In the genomic region with DNA sequence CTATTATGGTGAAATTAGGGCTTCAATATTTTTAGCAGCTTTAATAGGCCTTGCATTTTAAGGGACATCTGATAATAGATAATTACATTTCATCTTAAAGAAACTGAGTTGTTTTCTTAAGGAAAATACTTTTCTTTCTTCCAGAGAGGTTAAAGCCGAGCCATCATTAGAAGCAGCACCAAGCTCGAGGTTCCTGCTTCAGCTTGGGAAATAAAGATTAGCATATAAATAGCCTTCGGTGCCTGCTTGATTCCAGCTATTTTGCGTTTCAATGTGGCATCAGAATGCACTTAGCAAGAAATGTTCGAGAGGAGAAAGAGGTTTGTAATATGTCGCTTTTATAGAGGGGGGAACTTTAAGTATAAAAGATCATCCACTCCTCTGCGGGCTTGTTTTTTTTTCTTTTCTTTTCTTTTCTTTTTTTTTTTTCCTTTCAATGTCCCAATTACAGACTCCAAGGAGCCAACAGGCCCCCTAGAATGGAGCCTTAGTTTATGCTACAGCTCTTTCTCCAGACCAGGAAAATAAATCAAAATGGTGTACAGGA, we compare ENCODE assay signal across 13 cellular contexts.
DNase-seq lines count a peak whose midpoint lies in the region; ATAC-seq and TF ChIP-seq lines count a peak whose summit lies in the region.
"Had no signal": no experiment of that assay in that cellular context is flagged by ENCODE, and none has a peak within 500 bp of the region (broad histone marks: within the 10 kb centered on the region; RNA-seq: fewer than 3 reads in every experiment).

No MANE protein-coding gene starts in this region.

- no peaks in the 10 kb centered on the region for H3K9me2 ChIP-seq in GM23338 (ENCODE audit: insufficient read depth)

- peaks cover 19% of the 10 kb centered on the region; the same call in 2 of the 3 replicates for H3K36me3 Mint-ChIP-seq in GM23338 (ENCODE audit: low read depth)
- no peaks in the 10 kb centered on the region for H3K36me3 Mint-ChIP-seq in Caco-2 (ENCODE audit: insufficient read depth, unreplicated experiment)
- H3K36me3 Mint-ChIP-seq: stimulated activated effector memory CD8-positive, alpha-beta T cell treated with anti-CD3 and anti-CD28 coated beads, Interleukin-12 subunit alpha, Interleukin-12 subunit beta, amount 100 ng/mL, for 72 hours had no signal

- H3K27ac ChIP-seq in GM23338 (ENCODE audit: low read depth): peak overlapping the region; percentile 2
- H3K27ac ChIP-seq in testis: no peak overlapping the region
- H3K27ac ChIP-seq: C4-2B had no signal

- no peaks in the 10 kb centered on the region for H3K9me3 ChIP-seq in testis
- H3K9me3 ChIP-seq in Caco-2: no peaks in the 10 kb centered on the region

- no peaks in the 10 kb centered on the region for H3K79me2 ChIP-seq in GM23338 (replicated peaks; ENCODE audit: insufficient read depth)

- POLR2A ChIA-PET in Caco-2 (lab: Charles Lee): no interaction called here

- H3K4me1 Mint-ChIP-seq in GM23338: peaks cover 43% of the 10 kb centered on the region
- H3K4me1 Mint-ChIP-seq in Caco-2 (ENCODE audit: low read depth, unreplicated experiment): no peaks in the 10 kb centered on the region
- H3K4me1 Mint-ChIP-seq: activated naive CD8-positive, alpha-beta T cell treated with anti-CD3 and anti-CD28 coated beads, Interleukin-2, amount 10 ng/mL, durations not matched to agents 7 days and 5 days; stimulated activated effector memory CD8-positive, alpha-beta T cell treated with anti-CD3 and anti-CD28 coated beads, Interleukin-12 subunit alpha, Interleukin-12 subunit beta, amount 100 ng/mL, for 72 hours had no signal

- H2AFZ ChIP-seq in GM23338: no peak overlapping the region

- DNase-seq in GM23338 (ENCODE audit: low spot score): peak; percentile 86
- DNase-seq in cerebellar cortex (ENCODE audit: low spot score): peak; percentile 3
- DNase-seq in iPS-NIHi11 (ENCODE audit: low spot score): peak; percentile 38
- DNase-seq in putamen (ENCODE audit: low spot score): peak; percentile 21
- DNase-seq in testis: no peak
- DNase-seq in mesenteric fat pad (ENCODE audit: low spot score): no peak
- no peak for DNase-seq in Caco-2
- DNase-seq: activated naive CD8-positive, alpha-beta T cell treated with anti-CD3 and anti-CD28 coated beads, Interleukin-2, amount 10 ng/mL, durations not matched to agents 7 days and 5 days; activated T-cell treated with anti-CD3 and anti-CD28 coated beads, Interleukin-2, amount 50 U/mL, for 4 hours; SHP77 had no signal

- H4K20me1 ChIP-seq in GM23338 (replicated peaks; ENCODE audit: insufficient read depth): no peaks in the 10 kb centered on the region

- H3K27me3 Mint-ChIP-seq in GM23338 (ENCODE audit: insufficient read depth, low read depth, poor library complexity): peaks cover 8% of the 10 kb centered on the region
- H3K27me3 Mint-ChIP-seq in Caco-2 (ENCODE audit: insufficient read depth, unreplicated experiment): peaks cover 7% of the 10 kb centered on the region

- H3K4me2 ChIP-seq in GM23338: peak overlapping the region; percentile 62

- TF ChIP-seq CTCF in GM23338 (conservative IDR thresholded peaks at IDR 0.05; ENCODE audit: low read depth in 2 of 2): no peak
- no peak for TF ChIP-seq CTCF in testis (IDR thresholded peaks at IDR 0.05)
- TF ChIP-seq CTCF in Caco-2 (IDR thresholded peaks at IDR 0.05; ENCODE audit: insufficient read depth in 1 of 2, low read depth in 1 of 2, low read length in 1 of 2, severe bottlenecking in 1 of 2, unreplicated experiment in 1 of 2): no peak

- H3K27ac Mint-ChIP-seq in GM23338: peak overlapping the region; percentile 94
- no peak overlapping the region for H3K27ac Mint-ChIP-seq in Caco-2 (ENCODE audit: unreplicated experiment)
- H3K27ac Mint-ChIP-seq: activated naive CD8-positive, alpha-beta T cell treated with anti-CD3 and anti-CD28 coated beads, Interleukin-2, amount 10 ng/mL, durations not matched to agents 7 days and 5 days; stimulated activated effector memory CD8-positive, alpha-beta T cell treated with anti-CD3 and anti-CD28 coated beads, Interleukin-12 subunit alpha, Interleukin-12 subunit beta, amount 100 ng/mL, for 72 hours had no signal

- no peak for TF ChIP-seq POLR2A in testis (IDR thresholded peaks at IDR 0.05)

- H3K4me3 ChIP-seq in GM23338 (peak overlapping the region; percentile 35), testis (no peak overlapping the region), Caco-2 (ENCODE audit: low read depth, low read length) (no peak overlapping the region)

- 32 to 39% methylated on average over 7 of the region's 7 CpGs for WGBS in testis, 2 donors

- peak; percentile 85 for ATAC-seq in GM23338
- ATAC-seq in GM19455 (IDR thresholded peaks at IDR 0.05; ENCODE audit: unreplicated experiment): no peak
- ATAC-seq: activated T-cell treated with anti-CD3 and anti-CD28 coated beads, Interleukin-2, amount 50 U/mL, for 4 hours had no signal

- H3K36me3 ChIP-seq in GM23338 (ENCODE audit: insufficient read depth) (no peaks in the 10 kb centered on the region), testis (ENCODE audit: low read depth, missing control alignments) (no peaks in the 10 kb centered on the region), Caco-2 (ENCODE audit: control insufficient read depth, insufficient read depth, low read length) (no peaks in the 10 kb centered on the region)

- peaks cover 15% of the 10 kb centered on the region; the same call in 2 of the 3 replicates for H3K9me3 Mint-ChIP-seq in GM23338
- no peaks in the 10 kb centered on the region for H3K9me3 Mint-ChIP-seq in Caco-2 (ENCODE audit: unreplicated experiment)
- H3K9me3 Mint-ChIP-seq: activated naive CD8-positive, alpha-beta T cell treated with anti-CD3 and anti-CD28 coated beads, Interleukin-2, amount 10 ng/mL, durations not matched to agents 7 days and 5 days; activated T-cell treated with anti-CD3 and anti-CD28 coated beads, Interleukin-2, amount 50 U/mL, for 4 hours; stimulated activated effector memory CD8-positive, alpha-beta T cell treated with anti-CD3 and anti-CD28 coated beads, Interleukin-12 subunit alpha, Interleukin-12 subunit beta, amount 100 ng/mL, for 72 hours had no signal

- H3K4me3 Mint-ChIP-seq in GM23338 (peak overlapping the region; percentile 60), Caco-2 (ENCODE audit: unreplicated experiment) (no peak overlapping the region)
- H3K4me3 Mint-ChIP-seq: activated naive CD8-positive, alpha-beta T cell treated with anti-CD3 and anti-CD28 coated beads, Interleukin-2, amount 10 ng/mL, durations not matched to agents 7 days and 5 days; activated T-cell treated with anti-CD3 and anti-CD28 coated beads, Interleukin-2, amount 50 U/mL, for 4 hours; stimulated activated effector memory CD8-positive, alpha-beta T cell treated with anti-CD3 and anti-CD28 coated beads, Interleukin-12 subunit alpha, Interleukin-12 subunit beta, amount 100 ng/mL, for 72 hours had no signal

- H3K27me3 ChIP-seq in GM23338 (ENCODE audit: insufficient read depth) (peaks cover 16% of the 10 kb centered on the region), testis (no peaks in the 10 kb centered on the region), Caco-2 (replicated peaks; ENCODE audit: control insufficient read depth, insufficient read depth, low read length) (no peaks in the 10 kb centered on the region)

- no TSS peak for BruUV-seq in Caco-2 (replicated peaks; lab: Mats Ljungman, UMichigan)

- H3K4me1 ChIP-seq in GM23338 (ENCODE audit: insufficient read depth) (peaks cover 46% of the 10 kb centered on the region), testis (no peaks in the 10 kb centered on the region), Caco-2 (no peaks in the 10 kb centered on the region)

- intact Hi-C loops in testis (cut with DNase I; ENCODE audit: low total_unique reads) (no loop called here), Caco-2 (cut with micrococcal nuclease; ENCODE audit: unreplicated experiment) (no loop called here)

- CTCF ChIA-PET in Caco-2 (lab: Charles Lee): no interaction called here

- H3F3A ChIP-seq in GM23338 (replicated peaks; ENCODE audit: low read depth): no peaks in the 10 kb centered on the region

TF ChIP-seq in GM23338, 12 proteins besides CTCF, POLR2A, EP300 and RAD21 (continues in another document):
- TF ChIP-seq NANOG (IDR thresholded peaks at IDR 0.05; ENCODE audit: borderline replicate concordance) (peak; percentile 58; the same call in 1 of the 2 replicates), REST (IDR thresholded peaks at IDR 0.05; ENCODE audit: unreplicated experiment) (no peak), EZH2phosphoT487 (IDR thresholded peaks at IDR 0.05; ENCODE audit: unreplicated experiment) (no peak), STAT1 (IDR thresholded peaks at IDR 0.05; ENCODE audit: unreplicated experiment) (no peak), EZH2 (IDR thresholded peaks at IDR 0.05; ENCODE audit: low read depth, unreplicated experiment) (no peak), ZNF114 (CRISPR knock-in tag; IDR thresholded peaks at IDR 0.05) (no peak), POLR2AphosphoS5 (IDR thresholded peaks at IDR 0.05; ENCODE audit: low read depth) (no peak)

Comparison
In these comparisons a context has a peak if more than half of its experiments do, and no peak if none do; other contexts are left out.
1. DNase-seq: peak in GM23338 (single experiment), cerebellar cortex (single experiment), iPS-NIHi11 (single experiment) and putamen (single experiment); none in testis (single experiment), mesenteric fat pad (single experiment) and Caco-2 (0 of 2).